In genomic region chr16:71985262-71985974, GRCh38 we compare ENCODE assay signal across 31 cellular contexts. TPM values are rescaled to one million over a fixed set of nuclear protein-coding genes. Genes with fewer than 3 reads are reported as not detected.
"Had no signal": no experiment of that assay in that cellular context is flagged by ENCODE, and none has a peak within 500 bp of the region (broad histone marks: within the 10 kb centered on the region; RNA-seq: fewer than 3 reads in every experiment).

No MANE protein-coding gene starts in this region.

- H3K27me3 ChIP-seq: dorsolateral prefrontal cortex, gastrocnemius medialis had no signal

- DNase-seq: dermis blood vessel endothelial cell; dorsolateral prefrontal cortex; effector CD4-positive, alpha-beta T cell; effector memory CD4-positive, alpha-beta T cell; erythroblast; esophagus squamous epithelium; foreskin fibroblast; foreskin melanocyte; gastrocnemius medialis; glutamatergic neuron; heart right ventricle; hippocampal formation; left cardiac atrium; left ventricle myocardium inferior; mammary epithelial cell; mucosa of descending colon; naive B cell; naive thymus-derived CD8-positive, alpha-beta T cell had no signal

- H3K9me3 Mint-ChIP-seq: memory B cell; naive thymus-derived CD8-positive, alpha-beta T cell had no signal

- H3K4me3 ChIP-seq: coronary artery, dorsolateral prefrontal cortex, esophagus squamous epithelium, gastrocnemius medialis, heart right ventricle, left ventricle myocardium inferior, lung, mucosa of descending colon had no signal

- FAIRE-seq: colon, endometrium, islet of Langerhans, keratinocyte had no signal

- H3K4me3 Mint-ChIP-seq: memory B cell; mesothelial cell of epicardium; naive B cell; naive thymus-derived CD8-positive, alpha-beta T cell had no signal

- H3K36me3 Mint-ChIP-seq: memory B cell, mesothelial cell of epicardium had no signal

- H3K4me1 ChIP-seq: esophagus squamous epithelium, gastrocnemius medialis, heart right ventricle, left ventricle myocardium inferior had no signal

- ATAC-seq: esophagus mucosa; gastrocnemius medialis; heart right ventricle; left cardiac atrium; naive thymus-derived CD8-positive, alpha-beta T cell had no signal

- H3K36me3 ChIP-seq: esophagus squamous epithelium, gastrocnemius medialis, heart right ventricle, left ventricle myocardium inferior had no signal

- H3K9me3 ChIP-seq: esophagus squamous epithelium, gastrocnemius medialis, heart right ventricle, left ventricle myocardium inferior, mucosa of descending colon had no signal

- H3K27ac Mint-ChIP-seq: memory B cell, mesothelial cell of epicardium, naive B cell had no signal

- H3K27ac ChIP-seq: coronary artery, dorsolateral prefrontal cortex, epithelial cell of prostate, esophagus squamous epithelium, gastrocnemius medialis, heart right ventricle, left ventricle myocardium inferior had no signal

- H3K4me1 Mint-ChIP-seq: mesothelial cell of epicardium; naive B cell; naive thymus-derived CD8-positive, alpha-beta T cell had no signal

RNA-seq across cellular contexts. Expression of gene PKD1L3, which starts 14.8 kb away (rescaled TPM):
- total RNA-seq: esophagus mucosa; gastrocnemius medialis; glomerular endothelial cell; kidney epithelial cell; myocyte; naive thymus-derived CD8-positive, alpha-beta T cell had no signal
- polyA plus RNA-seq: keratinocyte; mammary epithelial cell; naive thymus-derived CD8-positive, alpha-beta T cell had no signal
